29 cellular contexts compared by ENCODE assay signal in genomic region chr20:44174996-44175766, GRCh38. TPM values are rescaled to one million over a fixed set of nuclear protein-coding genes. Genes with fewer than 3 reads are reported as not detected.
DNase-seq lines count a peak whose midpoint lies in the region; ATAC-seq and TF ChIP-seq lines count a peak whose summit lies in the region.
"Had no signal": no experiment of that assay in that cellular context is flagged by ENCODE, and none has a peak within 500 bp of the region (broad histone marks: within the 10 kb centered on the region; RNA-seq: fewer than 3 reads in every experiment).

No MANE protein-coding gene starts in this region.

- no peak overlapping the region for H3K9ac ChIP-seq in rectal smooth muscle tissue (ENCODE audit: low read length)

- H3K9me3 Mint-ChIP-seq in progenitor cell of endocrine pancreas (ENCODE audit: low read depth), result no peaks in the 10 kb centered on the region
- H3K9me3 Mint-ChIP-seq: activated CD4-positive, alpha-beta memory T cell treated with anti-CD3 and anti-CD28 coated beads, Interleukin-2, amount 10 ng/mL, durations not matched to agents 7 days and 5 days; brain; T-helper 2 cell treated with Interferon-gamma antibody and Interleukin-4, amounts not matched to agents 5 μg/mL and 100 μg/mL, for 36 hours had no signal

- peaks cover 20% of the 10 kb centered on the region for H3K27me3 Mint-ChIP-seq in progenitor cell of endocrine pancreas

- no peak for TF ChIP-seq CTCF in coronary artery (IDR thresholded peaks at IDR 0.05)
- TF ChIP-seq CTCF in right atrium auricular region (IDR thresholded peaks at IDR 0.05), result no peak
- no peak for TF ChIP-seq CTCF in vagina (IDR thresholded peaks at IDR 0.05)
- no peak for TF ChIP-seq CTCF in progenitor cell of endocrine pancreas (IDR thresholded peaks at IDR 0.05; ENCODE audit: unreplicated experiment)

- H3K36me3 ChIP-seq in right atrium auricular region (peaks cover 38% of the 10 kb centered on the region), rectal smooth muscle tissue (ENCODE audit: control insufficient read depth, insufficient read depth, low read length) (peaks cover 3% of the 10 kb centered on the region), aorta (ENCODE audit: control insufficient read depth in 1 of 2, insufficient read depth in 2 of 2, low read length in 1 of 2) (peaks cover 0 to 4% of the 10 kb centered on the region in 2 donors), vagina (no peaks in the 10 kb centered on the region)
- H3K36me3 ChIP-seq: lower lobe of right lung, neutrophil, prostate gland had no signal

- intact Hi-C loops in aorta (cut with DNase I) (no loop called here), vagina (cut with DNase I) (no loop called here)

- no peak overlapping the region for H3K4me3 Mint-ChIP-seq in progenitor cell of endocrine pancreas (ENCODE audit: low read depth)
- H3K4me3 Mint-ChIP-seq: activated CD4-positive, alpha-beta memory T cell treated with anti-CD3 and anti-CD28 coated beads, Interleukin-2, amount 10 ng/mL, durations not matched to agents 7 days and 5 days; T-helper 2 cell treated with Interferon-gamma antibody and Interleukin-4, amounts not matched to agents 5 μg/mL and 100 μg/mL, for 36 hours had no signal

- TF ChIP-seq POLR2A in vagina (IDR thresholded peaks at IDR 0.05), result no peak

- H3K9me3 ChIP-seq in right atrium auricular region, result no peaks in the 10 kb centered on the region
- no peaks in the 10 kb centered on the region for H3K9me3 ChIP-seq in aorta (ENCODE audit: control insufficient read depth, low read length)
- H3K9me3 ChIP-seq in vagina, result no peaks in the 10 kb centered on the region
- H3K9me3 ChIP-seq: lower lobe of right lung, neutrophil, prostate gland, testis had no signal

- H3K27me3 ChIP-seq in right atrium auricular region (no peaks in the 10 kb centered on the region), rectal smooth muscle tissue (ENCODE audit: control insufficient read depth, insufficient read depth, low read length) (no peaks in the 10 kb centered on the region), aorta (ENCODE audit: control insufficient read depth in 1 of 2, insufficient read depth in 2 of 2, low read length in 1 of 2) (no peaks in the 10 kb centered on the region), vagina (no peaks in the 10 kb centered on the region)
- H3K27me3 ChIP-seq: hepatocyte, testis had no signal

- peak overlapping the region in 1 of 2 donors; percentile 69 for H3K27ac ChIP-seq in coronary artery
- peak overlapping the region; percentile 67 to 97 for H3K27ac ChIP-seq in right atrium auricular region
- H3K27ac ChIP-seq in rectal smooth muscle tissue (ENCODE audit: low read depth, low read length), result peak overlapping the region; percentile 78
- H3K27ac ChIP-seq in aorta (ENCODE audit: low read depth in 1 of 2, low read length in 2 of 2), result peak overlapping the region; percentile 8 to 55
- no peak overlapping the region for H3K27ac ChIP-seq in vagina
- H3K27ac ChIP-seq: dorsolateral prefrontal cortex, hepatocyte, lower lobe of right lung, neutrophil, prostate gland, testis had no signal

- no peak for ATAC-seq in aorta (ENCODE audit: low FRiP score)
- ATAC-seq: GM12878; lower lobe of right lung; stimulated activated naive CD8-positive, alpha-beta T cell treated with anti-CD3 and anti-CD28 coated beads, Interleukin-15, Interleukin-2, amounts not matched to agents 100 U/mL and 50 U/mL, for 24 hours had no signal

- H3K4me3 ChIP-seq in coronary artery (peak overlapping the region; percentile 45), right atrium auricular region (no peak overlapping the region), rectal smooth muscle tissue (ENCODE audit: low read length) (no peak overlapping the region), aorta (ENCODE audit: low read length in 2 of 2) (no peak overlapping the region), vagina (no peak overlapping the region)
- H3K4me3 ChIP-seq: dorsolateral prefrontal cortex, GM12878, hepatocyte, lower lobe of right lung, prostate gland, testis had no signal

- no peaks in the 10 kb centered on the region for H3K36me3 Mint-ChIP-seq in progenitor cell of endocrine pancreas (ENCODE audit: insufficient read depth)
- H3K36me3 Mint-ChIP-seq: brain had no signal

- no peak overlapping the region for H3K27ac Mint-ChIP-seq in progenitor cell of endocrine pancreas
- H3K27ac Mint-ChIP-seq: activated CD4-positive, alpha-beta memory T cell treated with anti-CD3 and anti-CD28 coated beads, Interleukin-2, amount 10 ng/mL, durations not matched to agents 7 days and 5 days; T-helper 2 cell treated with Interferon-gamma antibody and Interleukin-4, amounts not matched to agents 5 μg/mL and 100 μg/mL, for 36 hours had no signal

- no peaks in the 10 kb centered on the region for H3K4me1 Mint-ChIP-seq in progenitor cell of endocrine pancreas (ENCODE audit: low read depth)

- WGBS in aorta, 2 donors, result 23 to 43% methylated on average over 13 of the region's 13 CpGs

- DNase-seq in coronary artery (ENCODE audit: low spot score), result no peak
- DNase-seq in right atrium auricular region (ENCODE audit: low spot score), result no peak
- DNase-seq in aorta, result no peak
- no peak for DNase-seq in vagina (ENCODE audit: extremely low spot score in 2 of 2)
- DNase-seq in progenitor cell of endocrine pancreas (ENCODE audit: low spot score, unreplicated experiment), result no peak
- DNase-seq in NCI-H1048 (lab: John Stamatoyannopoulos, UW), result no peak
- DNase-seq: activated CD4-positive, alpha-beta memory T cell treated with anti-CD3 and anti-CD28 coated beads, Interleukin-2, amount 10 ng/mL, durations not matched to agents 7 days and 5 days; activated CD4-positive, CD25-positive, alpha-beta regulatory T cell treated with anti-CD3 and anti-CD28 coated beads, Interleukin-2, amount 50 U/mL, for 72 hours; activated CD8-positive, alpha-beta memory T cell treated with anti-CD3 and anti-CD28 coated beads, Interleukin-2, amount 50 U/mL, for 4 hours; activated naive CD4-positive, alpha-beta T cell; dorsolateral prefrontal cortex; foreskin melanocyte; kidney glomerular epithelial cell; lower lobe of right lung; NCI-H1105; NCI-H187; NCI-H2171; SIG-M5; small intestine; stimulated activated CD4-positive, alpha-beta T cell treated with anti-CD3 and anti-CD28 coated beads, Interleukin-2, amount 100 ng/mL, for 24 hours; stimulated activated naive CD8-positive, alpha-beta T cell treated with anti-CD3 and anti-CD28 coated beads, Interleukin-15, Interleukin-2, amounts not matched to agents 100 U/mL and 50 U/mL, for 24 hours; testis had no signal

- peaks cover 0 to 62% of the 10 kb centered on the region in 2 donors for H3K4me1 ChIP-seq in right atrium auricular region
- peaks cover 49% of the 10 kb centered on the region for H3K4me1 ChIP-seq in rectal smooth muscle tissue (ENCODE audit: control insufficient read depth, insufficient read depth, low read length)
- H3K4me1 ChIP-seq in aorta (ENCODE audit: control insufficient read depth in 1 of 2, insufficient read depth in 2 of 2, low read length in 2 of 2), result peaks cover 7 to 11% of the 10 kb centered on the region in 2 donors
- peaks cover 6% of the 10 kb centered on the region for H3K4me1 ChIP-seq in vagina
- H3K4me1 ChIP-seq: lower lobe of right lung, prostate gland, testis had no signal

RNA-seq across cellular contexts. Expression of gene JPH2, which starts 11.8 kb away (rescaled TPM):
- total RNA-seq in right atrium auricular region, result 100 to 1,000 TPM; 131 to 168 TPM
- 100 to 1,000 TPM in 1 of 2 donors, 10 to 100 TPM in 1; 63.3 to 140 TPM for total RNA-seq in aorta
- polyA plus RNA-seq in aorta, result 10 to 100 TPM; 12.8 to 19.4 TPM
- 13.8 TPM for total RNA-seq in vagina
- total RNA-seq in progenitor cell of endocrine pancreas, result 0.12 and 0.24 TPM in 2 replicates
- total RNA-seq: GM12878 had no signal

RNA-seq across cellular contexts. Expression of gene OSER1, which starts 35.4 kb away (rescaled TPM):
- 10 to 100 TPM; 30.8 to 31.1 TPM for total RNA-seq in right atrium auricular region
- 10 to 100 TPM; 26.7 to 34.2 TPM for total RNA-seq in aorta
- 10 to 100 TPM; 29.2 to 54.1 TPM for polyA plus RNA-seq in aorta
- total RNA-seq in vagina, result 28.0 TPM
- total RNA-seq in progenitor cell of endocrine pancreas, result 34.9 and 35.0 TPM in 2 replicates

Comparison
In these comparisons a context has a peak if more than half of its experiments do, and no peak if none do; other contexts are left out.
1. RNA of gene JPH2, which starts 11.8 kb away (total RNA-seq): 131 to 168 TPM in right atrium auricular region, 63.3 to 140 TPM in aorta and 13.8 TPM in vagina (single experiment); 0.12 to 0.24 TPM in progenitor cell of endocrine pancreas; every median in the first group is over 10 times any median in the second.